ENCODE assay signal across 22 cellular contexts in the genomic region with DNA sequence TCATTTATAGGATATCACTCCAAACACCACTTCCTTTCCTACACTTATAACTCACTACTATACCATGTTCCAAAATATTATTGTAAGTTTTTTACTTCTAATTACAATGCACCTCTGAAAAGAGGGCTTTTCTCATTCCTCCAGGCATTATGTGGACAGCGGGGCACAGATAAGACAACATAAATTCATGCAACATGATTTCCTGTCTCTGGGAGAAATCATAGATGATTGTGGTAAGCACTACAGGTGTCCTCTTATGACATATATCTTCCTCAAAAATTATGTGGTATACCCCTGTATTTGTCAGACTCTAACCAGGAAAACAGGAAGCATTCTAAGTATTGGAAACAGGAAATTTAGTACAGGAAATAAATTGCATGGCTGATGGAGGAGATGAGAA. TPM values are rescaled to one million over a fixed set of nuclear protein-coding genes. Genes with fewer than 3 reads are reported as not detected.
A peak's percentile ranks its signal among the peaks of the same experiment; 100 is the strongest.
DNase-seq lines count a peak whose midpoint lies in the region; ATAC-seq, FAIRE-seq and TF ChIP-seq lines count a peak whose summit lies in the region.
"Had no signal": no experiment of that assay in that cellular context is flagged by ENCODE, and none has a peak within 500 bp of the region (broad histone marks: within the 10 kb centered on the region; RNA-seq: fewer than 3 reads in every experiment).

No MANE protein-coding gene starts in this region.

- H3K9me3 ChIP-seq in A673 (ENCODE audit: low read depth, low read length, poor library complexity, severe bottlenecking) (no peaks in the 10 kb centered on the region), RWPE2 (ENCODE audit: severe bottlenecking) (no peaks in the 10 kb centered on the region), left lung (no peaks in the 10 kb centered on the region)
- H3K9me3 ChIP-seq: right lobe of liver, thyroid gland had no signal

- H3K36me3 ChIP-seq in A673 (ENCODE audit: insufficient read depth, low read length, poor library complexity, severe bottlenecking) (no peaks in the 10 kb centered on the region), RWPE2 (ENCODE audit: low read depth) (no peaks in the 10 kb centered on the region), left lung (no peaks in the 10 kb centered on the region)
- H3K36me3 ChIP-seq: neural progenitor cell, right lobe of liver, thyroid gland had no signal

- no peak overlapping the region for H3K27ac ChIP-seq in A673 (ENCODE audit: low read depth, low read length, poor library complexity, severe bottlenecking)
- H3K27ac ChIP-seq in RWPE2 (ENCODE audit: poor library complexity, severe bottlenecking), result no peak overlapping the region
- H3K27ac ChIP-seq in left lung, result peak overlapping the region; percentile 4 to 18
- H3K27ac ChIP-seq: dorsolateral prefrontal cortex, neural progenitor cell, right lobe of liver, thyroid gland had no signal

- TF ChIP-seq CTCF in A673 (conservative IDR thresholded peaks at IDR 0.05; ENCODE audit: low read depth, low read length), result no peak
- no peak for TF ChIP-seq CTCF in RWPE2 (IDR thresholded peaks at IDR 0.05; ENCODE audit: poor library complexity, severe bottlenecking)
- no peak for TF ChIP-seq CTCF in left lung (IDR thresholded peaks at IDR 0.05)

- CTCF ChIA-PET in A673 (lab: Charles Lee), result no interaction called here

- intact Hi-C loops in A673 (cut with micrococcal nuclease; ENCODE audit: unreplicated experiment) (no loop called here), left lung (cut with DNase I) (no loop called here)

- H3K27me3 ChIP-seq in A673 (replicated peaks; ENCODE audit: insufficient read depth, low read depth, low read length, poor library complexity) (no peaks in the 10 kb centered on the region), RWPE2 (ENCODE audit: insufficient read depth, poor library complexity, severe bottlenecking) (no peaks in the 10 kb centered on the region), left lung (no peaks in the 10 kb centered on the region)
- H3K27me3 ChIP-seq: neural progenitor cell, right lobe of liver, thyroid gland had no signal

- H3K4me1 ChIP-seq in A673 (ENCODE audit: insufficient read depth, low read length, poor library complexity, severe bottlenecking) (peaks cover 12% of the 10 kb centered on the region), RWPE2 (ENCODE audit: insufficient read depth, poor library complexity, severe bottlenecking) (no peaks in the 10 kb centered on the region), left lung (peaks cover 0 to 9% of the 10 kb centered on the region in 2 donors)
- H3K4me1 ChIP-seq: neural progenitor cell, right lobe of liver, thyroid gland had no signal

- BruUV-seq in A673 (replicated peaks; lab: Mats Ljungman, UMichigan), result no TSS peak

- peak; percentile 10 for DNase-seq in A673 (ENCODE audit: low spot score)
- DNase-seq in EH (ENCODE audit: low read depth), result peak; percentile 13
- no peak for DNase-seq in RWPE2 (ENCODE audit: low spot score)
- no peak for DNase-seq in left lung
- no peak for DNase-seq in SHP77 (lab: John Stamatoyannopoulos, UW)
- no peak for DNase-seq in HTR-8/SVneo (ENCODE audit: insufficient read length, low spot score)
- DNase-seq: activated CD4-positive, alpha-beta T cell treated with anti-CD3 and anti-CD28 coated beads for 1 hour; cerebellar nuclear complex; dorsolateral prefrontal cortex; glutamatergic neuron; NCI-H1105 treated with DMSO at 0.1 percent for 48 hours; NCI-H2029 treated with DMSO at 0.1 percent for 48 hours; NCI-H345; NCI-H82; right lobe of liver; Right ventricle myocardium superior; T-cell; thyroid gland had no signal

- no peak for FAIRE-seq in HTR-8/SVneo (lab: Jason Lieb, UNC)
- FAIRE-seq: TTC549 had no signal

- no peak overlapping the region for H3K4me3 ChIP-seq in A673 (ENCODE audit: low read depth, low read length, poor library complexity, severe bottlenecking)
- H3K4me3 ChIP-seq in RWPE2 (ENCODE audit: severe bottlenecking), result no peak overlapping the region
- H3K4me3 ChIP-seq in left lung, result no peak overlapping the region
- H3K4me3 ChIP-seq: dorsolateral prefrontal cortex, neural progenitor cell, right lobe of liver, thyroid gland had no signal

- ATAC-seq in RWPE2 (ENCODE audit: low read depth) (peak; percentile 14; the same call in 1 of the 3 replicates), left lung (no peak), GM18502 (IDR thresholded peaks at IDR 0.05; ENCODE audit: poor library complexity, unreplicated experiment) (no peak), HG02610 (IDR thresholded peaks at IDR 0.05; ENCODE audit: unreplicated experiment) (no peak)
- ATAC-seq: T-cell had no signal

- POLR2A ChIA-PET in A673 (lab: Charles Lee; ENCODE audit: low non-redundant PET), result no interaction called here

RNA-seq across cellular contexts. Expression of a gene that starts 45.7 kb away (rescaled TPM):
- total RNA-seq in A673 (2021), result 27.3 and 32.7 TPM in 2 replicates
- total RNA-seq in left lung, result 10 to 100 TPM; 20.1 to 31.0 TPM

Comparison
In these comparisons a context has a peak if more than half of its experiments do, and no peak if none do; other contexts are left out.
1. DNase-seq: peak in A673 (single experiment) and EH (single experiment); none in RWPE2 (single experiment), left lung (0 of 2), SHP77 (0 of 2) and HTR-8/SVneo (single experiment).
2. H3K27ac ChIP-seq: peak in left lung (2 of 2); none in A673 (single experiment) and RWPE2 (single experiment).